Comparison of ENCODE assay signal across 1 cellular context in the genomic region with DNA sequence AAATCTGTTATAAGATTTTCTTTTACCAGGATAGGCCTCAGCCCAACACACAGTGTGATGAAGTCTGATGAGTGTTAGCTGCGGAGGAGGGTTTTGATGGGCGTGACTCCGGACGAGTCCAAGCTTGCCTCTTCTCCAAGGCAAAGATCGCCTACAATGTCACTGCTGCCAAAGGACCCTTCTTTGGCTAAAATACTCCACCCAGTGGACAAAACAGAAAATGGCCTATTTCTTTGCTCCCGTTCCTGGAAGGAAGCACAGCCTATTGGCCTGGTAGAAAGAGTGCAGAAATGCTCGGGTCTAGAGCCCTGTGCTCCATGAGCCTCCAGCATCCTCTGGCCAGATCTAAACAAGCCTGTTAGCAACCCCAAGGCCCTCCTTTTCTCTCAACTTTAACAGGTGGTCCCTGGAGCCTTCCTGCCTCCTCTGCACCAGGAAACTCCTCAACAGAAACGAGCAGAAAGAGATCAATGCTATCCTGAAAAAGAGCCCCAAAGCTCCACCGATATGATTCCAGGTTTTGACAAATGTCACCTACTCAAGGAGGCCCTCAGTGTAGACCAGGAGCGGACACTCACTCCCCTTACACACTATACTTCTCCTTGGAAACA.
TF ChIP-seq lines count a peak whose summit lies in the region.

No MANE protein-coding gene starts in this region.

TF ChIP-seq in HCT116, 20 proteins besides CTCF, POLR2A, EP300 and RAD21 (continued from another document):
- TF ChIP-seq, protein P1, sequence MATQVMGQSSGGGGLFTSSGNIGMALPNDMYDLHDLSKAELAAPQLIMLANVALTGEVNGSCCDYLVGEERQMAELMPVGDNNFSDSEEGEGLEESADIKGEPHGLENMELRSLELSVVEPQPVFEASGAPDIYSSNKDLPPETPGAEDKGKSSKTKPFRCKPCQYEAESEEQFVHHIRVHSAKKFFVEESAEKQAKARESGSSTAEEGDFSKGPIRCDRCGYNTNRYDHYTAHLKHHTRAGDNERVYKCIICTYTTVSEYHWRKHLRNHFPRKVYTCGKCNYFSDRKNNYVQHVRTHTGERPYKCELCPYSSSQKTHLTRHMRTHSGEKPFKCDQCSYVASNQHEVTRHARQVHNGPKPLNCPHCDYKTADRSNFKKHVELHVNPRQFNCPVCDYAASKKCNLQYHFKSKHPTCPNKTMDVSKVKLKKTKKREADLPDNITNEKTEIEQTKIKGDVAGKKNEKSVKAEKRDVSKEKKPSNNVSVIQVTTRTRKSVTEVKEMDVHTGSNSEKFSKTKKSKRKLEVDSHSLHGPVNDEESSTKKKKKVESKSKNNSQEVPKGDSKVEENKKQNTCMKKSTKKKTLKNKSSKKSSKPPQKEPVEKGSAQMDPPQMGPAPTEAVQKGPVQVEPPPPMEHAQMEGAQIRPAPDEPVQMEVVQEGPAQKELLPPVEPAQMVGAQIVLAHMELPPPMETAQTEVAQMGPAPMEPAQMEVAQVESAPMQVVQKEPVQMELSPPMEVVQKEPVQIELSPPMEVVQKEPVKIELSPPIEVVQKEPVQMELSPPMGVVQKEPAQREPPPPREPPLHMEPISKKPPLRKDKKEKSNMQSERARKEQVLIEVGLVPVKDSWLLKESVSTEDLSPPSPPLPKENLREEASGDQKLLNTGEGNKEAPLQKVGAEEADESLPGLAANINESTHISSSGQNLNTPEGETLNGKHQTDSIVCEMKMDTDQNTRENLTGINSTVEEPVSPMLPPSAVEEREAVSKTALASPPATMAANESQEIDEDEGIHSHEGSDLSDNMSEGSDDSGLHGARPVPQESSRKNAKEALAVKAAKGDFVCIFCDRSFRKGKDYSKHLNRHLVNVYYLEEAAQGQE (IDR thresholded peaks at IDR 0.05; ENCODE audit: low read depth): no peak
- TF ChIP-seq SP1 (IDR thresholded peaks at IDR 0.05; ENCODE audit: low read depth) (no peak), EZH2 (IDR thresholded peaks at IDR 0.05) (no peak), ATF3 (IDR thresholded peaks at IDR 0.05) (no peak), SRF (IDR thresholded peaks at IDR 0.05; ENCODE audit: low read depth) (no peak), YY1 (IDR thresholded peaks at IDR 0.05; ENCODE audit: extremely low read depth, insufficient replicate concordance, low read depth, low read length) (peak; percentile 69)
TF ChIP-seq in HCT116: peak in this region for 2.
